Comparison of ENCODE assay signal across 8 cellular contexts in genomic region chr11:122215244-122215992, GRCh38.
DNase-seq lines count a peak whose midpoint lies in the region; ATAC-seq and TF ChIP-seq lines count a peak whose summit lies in the region.

No MANE protein-coding gene starts in this region.

- H3K4me3 ChIP-seq in HEK293 (ENCODE audit: low read depth, low read length), result no peak overlapping the region

- no peaks in the 10 kb centered on the region for H3K27me3 Mint-ChIP-seq in activated CD8-positive, alpha-beta memory T cell treated with anti-CD3 and anti-CD28 coated beads, Interleukin-2, amount 10 ng/mL, durations not matched to agents 7 days and 5 days

- peaks cover 1% of the 10 kb centered on the region; the same call in 1 of the 2 replicates for H3K4me1 ChIP-seq in HEK293 (ENCODE audit: control insufficient read depth, insufficient read depth, low read length)

- no peaks in the 10 kb centered on the region for H3K36me3 Mint-ChIP-seq in activated CD8-positive, alpha-beta memory T cell treated with anti-CD3 and anti-CD28 coated beads, Interleukin-2, amount 10 ng/mL, durations not matched to agents 7 days and 5 days

- CTCF ChIA-PET in HEK293 (lab: Yijun Ruan, JAX), result interaction anchor here (0.5 to 3.6 kb wide), 23 partner anchors 10 to 560 kb away, joined by 3 to 44 read pairs (median 4); partner anchors contain the start of gene BLID
- CTCF ChIA-PET in activated CD8-positive, alpha-beta memory T cell treated with anti-CD3 and anti-CD28 coated beads, Interleukin-2, amount 10 ng/mL, durations not matched to agents 7 days and 5 days (lab: Charles Lee), result interaction anchor here (0.8 to 2.2 kb wide), 8 partner anchors 12 to 293 kb away, joined by 3 to 12 read pairs (median 3); no protein-coding TSS in a partner anchor

- H3K4me1 Mint-ChIP-seq in activated CD8-positive, alpha-beta memory T cell treated with anti-CD3 and anti-CD28 coated beads, Interleukin-2, amount 10 ng/mL, durations not matched to agents 7 days and 5 days, result no peaks in the 10 kb centered on the region

- POLR2A ChIA-PET in HEK293 (lab: Yijun Ruan, JAX), result no interaction called here

- ATAC-seq in activated CD8-positive, alpha-beta memory T cell treated with anti-CD3 and anti-CD28 coated beads, Interleukin-2, amount 10 ng/mL, durations not matched to agents 7 days and 5 days, result peak; percentile 57
- no peak for ATAC-seq in GM21717 (IDR thresholded peaks at IDR 0.05; ENCODE audit: unreplicated experiment)

- peak; percentile 50; the same call in 1 of the 2 replicates for TF ChIP-seq CTCF in HEK293 (tag by site-specific recombination; IDR thresholded peaks at IDR 0.05)

- no peak overlapping the region for H3K4me3 Mint-ChIP-seq in activated CD8-positive, alpha-beta memory T cell treated with anti-CD3 and anti-CD28 coated beads, Interleukin-2, amount 10 ng/mL, durations not matched to agents 7 days and 5 days

- H3K36me3 ChIP-seq in HEK293 (ENCODE audit: control insufficient read depth in 2 of 2, insufficient read depth in 1 of 2, low read length in 2 of 2), result no peaks in the 10 kb centered on the region

- H3K9me3 ChIP-seq in HEK293 (ENCODE audit: control insufficient read depth, insufficient read depth, low read depth, low read length), result no peaks in the 10 kb centered on the region

- no peak overlapping the region for H3K27ac Mint-ChIP-seq in activated CD8-positive, alpha-beta memory T cell treated with anti-CD3 and anti-CD28 coated beads, Interleukin-2, amount 10 ng/mL, durations not matched to agents 7 days and 5 days

- H3K9me3 Mint-ChIP-seq in activated CD8-positive, alpha-beta memory T cell treated with anti-CD3 and anti-CD28 coated beads, Interleukin-2, amount 10 ng/mL, durations not matched to agents 7 days and 5 days (ENCODE audit: low read depth), result no peaks in the 10 kb centered on the region

- DNase-seq in activated CD4-positive, alpha-beta T cell treated with anti-CD3 and anti-CD28 coated beads for 48 hours, result peak; percentile 60
- no peak for DNase-seq in activated CD4-positive, alpha-beta T cell treated with anti-CD3 and anti-CD28 coated beads for 1 hour
- DNase-seq in NCI-H1105 (lab: John Stamatoyannopoulos, UW) (peak; percentile 66), globus pallidus (ENCODE audit: low spot score) (peak; percentile 90), nucleus accumbens (lab: John Stamatoyannopoulos, UW) (peak in 51 of 56 donors; percentile 20 to 85 (median 64))
- DNase-seq in activated CD8-positive, alpha-beta memory T cell treated with anti-CD3 and anti-CD28 coated beads, Interleukin-2, amount 10 ng/mL, durations not matched to agents 7 days and 5 days, result peak; percentile 42

- no peak overlapping the region for H3K27ac ChIP-seq in HEK293 (ENCODE audit: extremely low read depth, low read depth, low read length)

TF ChIP-seq in HEK293, 187 proteins besides CTCF, POLR2A, EP300 and RAD21:
- TF ChIP-seq ZNF654 (tag by site-specific recombination; IDR thresholded peaks at IDR 0.05; ENCODE audit: low read depth) (peak; percentile 37), ZBTB17 (tag by site-specific recombination; IDR thresholded peaks at IDR 0.05) (no peak)
TF ChIP-seq in HEK293: peak in this region for 1.
